10 cellular contexts compared by ENCODE assay signal in genomic region chr9:76634356-76635054, GRCh38.
DNase-seq lines count a peak whose midpoint lies in the region; ATAC-seq, FAIRE-seq and TF ChIP-seq lines count a peak whose summit lies in the region.
"Had no signal": no experiment of that assay in that cellular context is flagged by ENCODE, and none has a peak within 500 bp of the region (broad histone marks: within the 10 kb centered on the region; RNA-seq: fewer than 3 reads in every experiment).

No MANE protein-coding gene starts in this region.

- H3K4me1 Mint-ChIP-seq in astrocyte (ENCODE audit: low read depth, unreplicated experiment), result peaks cover 9% of the 10 kb centered on the region

- H3K9me3 ChIP-seq in HUES64 (ENCODE audit: insufficient read depth, low read depth, low read length) (no peaks in the 10 kb centered on the region), astrocyte (ENCODE audit: insufficient read depth, low read depth, low read length) (no peaks in the 10 kb centered on the region), mesenchymal stem cell (ENCODE audit: control insufficient read depth, low read length) (no peaks in the 10 kb centered on the region), spleen (no peaks in the 10 kb centered on the region)

- H2AFZ ChIP-seq in astrocyte (ENCODE audit: low read depth, low read length) (no peak overlapping the region), mesenchymal stem cell (ENCODE audit: low read depth, low read length) (no peak overlapping the region)

- no peak overlapping the region for H3K4me3 Mint-ChIP-seq in astrocyte (ENCODE audit: unreplicated experiment)
- H3K4me3 Mint-ChIP-seq: activated naive CD8-positive, alpha-beta T cell treated with anti-CD3 and anti-CD28 coated beads for 36 hours; memory B cell had no signal

- no peak overlapping the region for H3K18ac ChIP-seq in mesenchymal stem cell (ENCODE audit: low read depth in 1 of 2, low read length in 2 of 2)

- H4K20me1 ChIP-seq in astrocyte (ENCODE audit: insufficient read depth, low read length), result no peaks in the 10 kb centered on the region

- H2BK15ac ChIP-seq in mesenchymal stem cell (ENCODE audit: low read depth, poor library complexity, severe bottlenecking), result no peak overlapping the region

- H4K8ac ChIP-seq in mesenchymal stem cell (ENCODE audit: low read length), result no peak overlapping the region

- H3K4me3 ChIP-seq in HUES64 (ENCODE audit: low read length) (no peak overlapping the region), astrocyte (ENCODE audit: insufficient read depth, low read depth, low read length) (no peak overlapping the region), mesenchymal stem cell (ENCODE audit: insufficient read depth in 1 of 2, low read depth in 1 of 2, low read length in 2 of 2) (no peak overlapping the region), spleen (no peak overlapping the region)

- ATAC-seq in GM18909 (IDR thresholded peaks at IDR 0.05; ENCODE audit: poor library complexity, unreplicated experiment) (peak; percentile 63), GM21576 (IDR thresholded peaks at IDR 0.05; ENCODE audit: unreplicated experiment) (no peak)

- FAIRE-seq in astrocyte (lab: Jason Lieb, UNC), result peak; percentile 9

- H4K91ac ChIP-seq in mesenchymal stem cell (ENCODE audit: low read length), result no peak overlapping the region

- TF ChIP-seq CTCF in astrocyte (IDR thresholded peaks at IDR 0.05; ENCODE audit: insufficient read depth, low read depth, low read length) (no peak), spleen (IDR thresholded peaks at IDR 0.05 in 8 of 11, conservative IDR thresholded peaks at IDR 0.05 in 3 of 11) (no peak)

- no peaks in the 10 kb centered on the region for H3K79me2 ChIP-seq in astrocyte (ENCODE audit: insufficient read depth, low read length)

- no peak overlapping the region for H2BK12ac ChIP-seq in mesenchymal stem cell (ENCODE audit: low read length in 2 of 2)

- no peak overlapping the region for H3K27ac Mint-ChIP-seq in astrocyte (ENCODE audit: unreplicated experiment)
- H3K27ac Mint-ChIP-seq: activated naive CD8-positive, alpha-beta T cell treated with anti-CD3 and anti-CD28 coated beads for 36 hours; memory B cell had no signal

- TF ChIP-seq POLR2A in spleen (IDR thresholded peaks at IDR 0.05), result no peak

- no peak overlapping the region for H3K23ac ChIP-seq in mesenchymal stem cell (ENCODE audit: low read length in 2 of 2)

- no peaks in the 10 kb centered on the region for H3K9me3 Mint-ChIP-seq in astrocyte (ENCODE audit: unreplicated experiment)
- H3K9me3 Mint-ChIP-seq: activated naive CD8-positive, alpha-beta T cell treated with anti-CD3 and anti-CD28 coated beads for 36 hours; memory B cell had no signal

- no peaks in the 10 kb centered on the region for H3K27me3 ChIP-seq in HUES64 (ENCODE audit: insufficient read depth, low read length)
- H3K27me3 ChIP-seq in astrocyte (ENCODE audit: insufficient read depth, low read length), result no peaks in the 10 kb centered on the region
- H3K27me3 ChIP-seq in mesenchymal stem cell (ENCODE audit: control insufficient read depth in 1 of 2, insufficient read depth in 1 of 2, low read length in 2 of 2), result no peaks in the 10 kb centered on the region
- H3K27me3 ChIP-seq in spleen (replicated peaks in 1 of 7), result no peaks in the 10 kb centered on the region

- H3K9ac ChIP-seq in HUES64 (ENCODE audit: low read depth, low read length) (no peak overlapping the region), astrocyte (ENCODE audit: low read length) (no peak overlapping the region), mesenchymal stem cell (ENCODE audit: low read length) (no peak overlapping the region)

- H2BK120ac ChIP-seq in mesenchymal stem cell (ENCODE audit: low read depth, low read length), result no peak overlapping the region

- no peaks in the 10 kb centered on the region for H3K36me3 Mint-ChIP-seq in astrocyte (ENCODE audit: low read depth, unreplicated experiment)
- H3K36me3 Mint-ChIP-seq: activated naive CD8-positive, alpha-beta T cell treated with anti-CD3 and anti-CD28 coated beads for 36 hours; memory B cell had no signal

- no peak overlapping the region for H2AK5ac ChIP-seq in mesenchymal stem cell (ENCODE audit: low read length, severe bottlenecking)

- intact Hi-C loops in spleen (cut with DNase I; ENCODE audit: low total_unique reads), result no loop called here

- WGBS in HUES64, result 100% methylated on average over 1 of the region's 1 CpG
- WGBS in mesenchymal stem cell, result no CpG with 5 or more reads among the region's 1 CpG
- 94 to 100% (median 98%) methylated on average over 1 of the region's 1 CpG for WGBS in spleen, 5 donors

- H3K27ac ChIP-seq in HUES64 (ENCODE audit: low read depth, low read length), result peak overlapping the region; percentile 23; the same call in 1 of the 2 replicates
- H3K27ac ChIP-seq in astrocyte (ENCODE audit: low read depth, low read length), result no peak overlapping the region
- no peak overlapping the region for H3K27ac ChIP-seq in mesenchymal stem cell (ENCODE audit: low read length, poor library complexity, severe bottlenecking)
- peak overlapping the region in 2 of 8 donors; percentile 14 to 64 for H3K27ac ChIP-seq in spleen

- peaks cover under 1% of the 10 kb centered on the region; the same call in 1 of the 2 replicates for H3K4me1 ChIP-seq in HUES64 (ENCODE audit: insufficient read depth, low read length)
- no peaks in the 10 kb centered on the region for H3K4me1 ChIP-seq in astrocyte (ENCODE audit: insufficient read depth, low read length)
- H3K4me1 ChIP-seq in mesenchymal stem cell (ENCODE audit: control insufficient read depth, insufficient read depth, low read depth, low read length), result no peaks in the 10 kb centered on the region
- H3K4me1 ChIP-seq in spleen, result peaks cover 0 to 29% (median 0%) of the 10 kb centered on the region in 6 donors

- H3K14ac ChIP-seq in mesenchymal stem cell (ENCODE audit: low read length in 2 of 2), result no peak overlapping the region

- no peaks in the 10 kb centered on the region for H3K27me3 Mint-ChIP-seq in astrocyte (ENCODE audit: low read depth, unreplicated experiment)
- H3K27me3 Mint-ChIP-seq: activated naive CD8-positive, alpha-beta T cell treated with anti-CD3 and anti-CD28 coated beads for 36 hours; memory B cell had no signal

- DNase-seq in astrocyte (ENCODE audit: low read depth) (peak; percentile 80), mesenchymal stem cell (peak; percentile 31), spleen (no peak), Kasumi-1 (lab: John Stamatoyannopoulos, UW) (no peak), OCI-M2 (lab: John Stamatoyannopoulos, UW; ENCODE audit: unreplicated experiment) (no peak)
- DNase-seq: activated naive CD8-positive, alpha-beta T cell treated with anti-CD3 and anti-CD28 coated beads for 36 hours had no signal

- H3K4me2 ChIP-seq in astrocyte (ENCODE audit: low read length), result no peak overlapping the region
- H3K4me2 ChIP-seq in mesenchymal stem cell (ENCODE audit: low read length, poor library complexity, severe bottlenecking), result no peak overlapping the region

- no peak overlapping the region for H3K4ac ChIP-seq in mesenchymal stem cell (ENCODE audit: low read depth in 1 of 2, low read length in 2 of 2)

- H3K79me1 ChIP-seq in mesenchymal stem cell (replicated peaks; ENCODE audit: low read length, poor library complexity, severe bottlenecking), result no peaks in the 10 kb centered on the region

- no peaks in the 10 kb centered on the region for H3K36me3 ChIP-seq in HUES64 (ENCODE audit: insufficient read depth, low read length)
- H3K36me3 ChIP-seq in astrocyte (ENCODE audit: insufficient read depth, low read length), result no peaks in the 10 kb centered on the region
- peaks cover 0 to 62% of the 10 kb centered on the region in 2 experiments for H3K36me3 ChIP-seq in mesenchymal stem cell (ENCODE audit: control insufficient read depth in 1 of 2, insufficient read depth in 2 of 2, low read depth in 1 of 2, low read length in 2 of 2)
- H3K36me3 ChIP-seq in spleen, result peaks cover 0 to 30% (median 0%) of the 10 kb centered on the region in 6 donors

- H2BK5ac ChIP-seq in mesenchymal stem cell (ENCODE audit: low read depth, low read length, poor library complexity, severe bottlenecking), result no peak overlapping the region

Comparison
In these comparisons a context has a peak if more than half of its experiments do, and no peak if none do; other contexts are left out.
1. DNase-seq: peak in astrocyte (single experiment) and mesenchymal stem cell (single experiment); none in spleen (single experiment), Kasumi-1 (0 of 2) and OCI-M2 (single experiment).